2 cellular contexts compared by ENCODE assay signal in the genomic region with DNA sequence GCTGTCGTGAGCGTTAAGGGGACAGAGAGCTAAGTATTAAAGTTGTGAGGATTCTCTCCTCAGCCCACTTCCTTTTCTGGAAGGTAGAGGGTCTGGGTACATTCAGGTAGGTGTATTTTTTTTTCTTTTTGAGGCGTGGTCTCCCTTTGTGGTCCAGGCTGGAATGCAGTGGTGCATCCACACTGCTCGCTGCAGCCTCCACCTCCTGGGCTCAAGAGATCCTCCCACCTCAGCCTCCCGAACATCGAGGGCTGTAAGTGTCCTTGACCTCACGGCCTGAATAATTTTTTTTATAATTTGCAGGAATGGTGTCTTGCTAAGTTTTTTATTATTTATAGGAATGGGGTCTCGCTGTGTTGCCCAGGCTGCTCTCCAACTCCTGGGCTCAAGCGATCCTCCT.
TF ChIP-seq lines count a peak whose summit lies in the region.

No MANE protein-coding gene starts in this region.

TF ChIP-seq in SK-N-SH, 30 proteins besides CTCF, POLR2A, EP300 and RAD21 (continued from another document):
- TF ChIP-seq, protein P1, sequence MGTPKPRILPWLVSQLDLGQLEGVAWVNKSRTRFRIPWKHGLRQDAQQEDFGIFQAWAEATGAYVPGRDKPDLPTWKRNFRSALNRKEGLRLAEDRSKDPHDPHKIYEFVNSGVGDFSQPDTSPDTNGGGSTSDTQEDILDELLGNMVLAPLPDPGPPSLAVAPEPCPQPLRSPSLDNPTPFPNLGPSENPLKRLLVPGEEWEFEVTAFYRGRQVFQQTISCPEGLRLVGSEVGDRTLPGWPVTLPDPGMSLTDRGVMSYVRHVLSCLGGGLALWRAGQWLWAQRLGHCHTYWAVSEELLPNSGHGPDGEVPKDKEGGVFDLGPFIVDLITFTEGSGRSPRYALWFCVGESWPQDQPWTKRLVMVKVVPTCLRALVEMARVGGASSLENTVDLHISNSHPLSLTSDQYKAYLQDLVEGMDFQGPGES (IDR thresholded peaks at IDR 0.05; ENCODE audit: low read depth, low read length) = no peak
- TF ChIP-seq, protein P2, sequence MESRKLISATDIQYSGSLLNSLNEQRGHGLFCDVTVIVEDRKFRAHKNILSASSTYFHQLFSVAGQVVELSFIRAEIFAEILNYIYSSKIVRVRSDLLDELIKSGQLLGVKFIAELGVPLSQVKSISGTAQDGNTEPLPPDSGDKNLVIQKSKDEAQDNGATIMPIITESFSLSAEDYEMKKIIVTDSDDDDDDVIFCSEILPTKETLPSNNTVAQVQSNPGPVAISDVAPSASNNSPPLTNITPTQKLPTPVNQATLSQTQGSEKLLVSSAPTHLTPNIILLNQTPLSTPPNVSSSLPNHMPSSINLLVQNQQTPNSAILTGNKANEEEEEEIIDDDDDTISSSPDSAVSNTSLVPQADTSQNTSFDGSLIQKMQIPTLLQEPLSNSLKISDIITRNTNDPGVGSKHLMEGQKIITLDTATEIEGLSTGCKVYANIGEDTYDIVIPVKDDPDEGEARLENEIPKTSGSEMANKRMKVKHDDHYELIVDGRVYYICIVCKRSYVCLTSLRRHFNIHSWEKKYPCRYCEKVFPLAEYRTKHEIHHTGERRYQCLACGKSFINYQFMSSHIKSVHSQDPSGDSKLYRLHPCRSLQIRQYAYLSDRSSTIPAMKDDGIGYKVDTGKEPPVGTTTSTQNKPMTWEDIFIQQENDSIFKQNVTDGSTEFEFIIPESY (IDR thresholded peaks at IDR 0.05; ENCODE audit: borderline replicate concordance, low read depth) = no peak
- no peak for TF ChIP-seq RXRA (IDR thresholded peaks at IDR 0.05; ENCODE audit: borderline replicate concordance, low read depth)
- TF ChIP-seq NFIC (IDR thresholded peaks at IDR 0.05; ENCODE audit: borderline replicate concordance) = no peak
- no peak for TF ChIP-seq NRF1 (IDR thresholded peaks at IDR 0.05; ENCODE audit: low read depth, low read length)
- TF ChIP-seq EZH2phosphoT487 (IDR thresholded peaks at IDR 0.05; ENCODE audit: borderline replicate concordance, low read depth) = no peak
- TF ChIP-seq JUND (IDR thresholded peaks at IDR 0.05) = no peak
- TF ChIP-seq GATA2 (CRISPR knock-in tag; IDR thresholded peaks at IDR 0.05) = no peak
- no peak for TF ChIP-seq FOXJ3 (CRISPR knock-in tag; IDR thresholded peaks at IDR 0.05)

TF ChIP-seq in SK-N-SH treated with all-trans-retinoic acid at 6 μM for 48 hours, 23 proteins besides CTCF, POLR2A, EP300 and RAD21:
- TF ChIP-seq, protein P3, sequence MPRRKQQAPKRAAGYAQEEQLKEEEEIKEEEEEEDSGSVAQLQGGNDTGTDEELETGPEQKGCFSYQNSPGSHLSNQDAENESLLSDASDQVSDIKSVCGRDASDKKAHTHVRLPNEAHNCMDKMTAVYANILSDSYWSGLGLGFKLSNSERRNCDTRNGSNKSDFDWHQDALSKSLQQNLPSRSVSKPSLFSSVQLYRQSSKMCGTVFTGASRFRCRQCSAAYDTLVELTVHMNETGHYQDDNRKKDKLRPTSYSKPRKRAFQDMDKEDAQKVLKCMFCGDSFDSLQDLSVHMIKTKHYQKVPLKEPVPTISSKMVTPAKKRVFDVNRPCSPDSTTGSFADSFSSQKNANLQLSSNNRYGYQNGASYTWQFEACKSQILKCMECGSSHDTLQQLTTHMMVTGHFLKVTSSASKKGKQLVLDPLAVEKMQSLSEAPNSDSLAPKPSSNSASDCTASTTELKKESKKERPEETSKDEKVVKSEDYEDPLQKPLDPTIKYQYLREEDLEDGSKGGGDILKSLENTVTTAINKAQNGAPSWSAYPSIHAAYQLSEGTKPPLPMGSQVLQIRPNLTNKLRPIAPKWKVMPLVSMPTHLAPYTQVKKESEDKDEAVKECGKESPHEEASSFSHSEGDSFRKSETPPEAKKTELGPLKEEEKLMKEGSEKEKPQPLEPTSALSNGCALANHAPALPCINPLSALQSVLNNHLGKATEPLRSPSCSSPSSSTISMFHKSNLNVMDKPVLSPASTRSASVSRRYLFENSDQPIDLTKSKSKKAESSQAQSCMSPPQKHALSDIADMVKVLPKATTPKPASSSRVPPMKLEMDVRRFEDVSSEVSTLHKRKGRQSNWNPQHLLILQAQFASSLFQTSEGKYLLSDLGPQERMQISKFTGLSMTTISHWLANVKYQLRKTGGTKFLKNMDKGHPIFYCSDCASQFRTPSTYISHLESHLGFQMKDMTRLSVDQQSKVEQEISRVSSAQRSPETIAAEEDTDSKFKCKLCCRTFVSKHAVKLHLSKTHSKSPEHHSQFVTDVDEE (CRISPR knock-in tag; IDR thresholded peaks at IDR 0.05) = no peak
- no peak for TF ChIP-seq RARB (CRISPR knock-in tag; IDR thresholded peaks at IDR 0.05)
- TF ChIP-seq ISL1 (CRISPR knock-in tag; IDR thresholded peaks at IDR 0.05) = no peak
- no peak for TF ChIP-seq ZNF8 (CRISPR knock-in tag; IDR thresholded peaks at IDR 0.05)
- no peak for TF ChIP-seq CSDC2 (CRISPR knock-in tag; IDR thresholded peaks at IDR 0.05)
- no peak for TF ChIP-seq ZNF70 (CRISPR knock-in tag; IDR thresholded peaks at IDR 0.05)
- no peak for TF ChIP-seq GLIS3 (CRISPR knock-in tag; IDR thresholded peaks at IDR 0.05)
- TF ChIP-seq OSR1 (CRISPR knock-in tag; IDR thresholded peaks at IDR 0.05) = no peak
- TF ChIP-seq, protein P4, sequence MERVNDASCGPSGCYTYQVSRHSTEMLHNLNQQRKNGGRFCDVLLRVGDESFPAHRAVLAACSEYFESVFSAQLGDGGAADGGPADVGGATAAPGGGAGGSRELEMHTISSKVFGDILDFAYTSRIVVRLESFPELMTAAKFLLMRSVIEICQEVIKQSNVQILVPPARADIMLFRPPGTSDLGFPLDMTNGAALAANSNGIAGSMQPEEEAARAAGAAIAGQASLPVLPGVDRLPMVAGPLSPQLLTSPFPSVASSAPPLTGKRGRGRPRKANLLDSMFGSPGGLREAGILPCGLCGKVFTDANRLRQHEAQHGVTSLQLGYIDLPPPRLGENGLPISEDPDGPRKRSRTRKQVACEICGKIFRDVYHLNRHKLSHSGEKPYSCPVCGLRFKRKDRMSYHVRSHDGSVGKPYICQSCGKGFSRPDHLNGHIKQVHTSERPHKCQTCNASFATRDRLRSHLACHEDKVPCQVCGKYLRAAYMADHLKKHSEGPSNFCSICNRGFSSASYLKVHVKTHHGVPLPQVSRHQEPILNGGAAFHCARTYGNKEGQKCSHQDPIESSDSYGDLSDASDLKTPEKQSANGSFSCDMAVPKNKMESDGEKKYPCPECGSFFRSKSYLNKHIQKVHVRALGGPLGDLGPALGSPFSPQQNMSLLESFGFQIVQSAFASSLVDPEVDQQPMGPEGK (CRISPR knock-in tag; IDR thresholded peaks at IDR 0.05; ENCODE audit: borderline replicate concordance) = no peak
- no peak for TF ChIP-seq TOX (CRISPR knock-in tag; IDR thresholded peaks at IDR 0.05; ENCODE audit: borderline replicate concordance)
- TF ChIP-seq TCF4 (CRISPR knock-in tag; IDR thresholded peaks at IDR 0.05; ENCODE audit: borderline replicate concordance) = no peak
- no peak for TF ChIP-seq SNAI2 (CRISPR knock-in tag; IDR thresholded peaks at IDR 0.05)
- TF ChIP-seq, protein P5, sequence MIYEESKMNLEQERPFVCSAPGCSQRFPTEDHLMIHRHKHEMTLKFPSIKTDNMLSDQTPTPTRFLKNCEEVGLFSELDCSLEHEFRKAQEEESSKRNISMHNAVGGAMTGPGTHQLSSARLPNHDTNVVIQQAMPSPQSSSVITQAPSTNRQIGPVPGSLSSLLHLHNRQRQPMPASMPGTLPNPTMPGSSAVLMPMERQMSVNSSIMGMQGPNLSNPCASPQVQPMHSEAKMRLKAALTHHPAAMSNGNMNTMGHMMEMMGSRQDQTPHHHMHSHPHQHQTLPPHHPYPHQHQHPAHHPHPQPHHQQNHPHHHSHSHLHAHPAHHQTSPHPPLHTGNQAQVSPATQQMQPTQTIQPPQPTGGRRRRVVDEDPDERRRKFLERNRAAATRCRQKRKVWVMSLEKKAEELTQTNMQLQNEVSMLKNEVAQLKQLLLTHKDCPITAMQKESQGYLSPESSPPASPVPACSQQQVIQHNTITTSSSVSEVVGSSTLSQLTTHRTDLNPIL (CRISPR knock-in tag; IDR thresholded peaks at IDR 0.05; ENCODE audit: low read depth) = no peak
